ENCODE assay signal across 9 cellular contexts in the genomic region with DNA sequence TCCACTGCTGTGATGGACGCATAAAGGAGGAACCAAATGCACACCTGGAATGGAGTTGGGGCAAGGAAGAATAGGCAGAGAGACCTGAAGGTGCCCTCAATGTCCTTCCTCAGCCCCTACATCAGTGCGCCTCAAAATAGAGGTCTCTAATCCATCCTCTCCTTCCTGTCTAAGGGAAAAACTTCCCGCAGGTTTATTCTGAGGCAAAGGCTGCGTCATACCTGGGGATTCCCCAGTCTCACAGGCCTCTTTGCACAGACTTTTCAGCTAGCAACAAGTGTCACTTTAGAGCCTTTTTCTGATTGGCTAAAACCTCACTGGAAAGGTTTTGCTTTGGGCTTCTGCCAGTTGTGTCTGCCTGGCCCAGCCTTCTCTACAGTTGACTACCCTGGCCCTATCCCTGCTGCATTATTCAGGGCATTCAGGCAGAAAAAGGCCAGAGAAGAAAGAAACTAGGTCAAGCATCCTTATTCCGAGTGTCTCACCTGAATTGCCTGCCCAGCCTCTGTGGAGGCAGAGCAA. TPM values are rescaled to one million over a fixed set of nuclear protein-coding genes. Genes with fewer than 3 reads are reported as not detected.
DNase-seq lines count a peak whose midpoint lies in the region; ATAC-seq lines count a peak whose summit lies in the region.
"Had no signal": no experiment of that assay in that cellular context is flagged by ENCODE, and none has a peak within 500 bp of the region (broad histone marks: within the 10 kb centered on the region; RNA-seq: fewer than 3 reads in every experiment).

No MANE protein-coding gene starts in this region.

- H3K4me1 ChIP-seq in neuronal stem cell (ENCODE audit: control insufficient read depth in 2 of 2, insufficient read depth in 1 of 2, low read depth in 1 of 2, low read length in 2 of 2), result no peaks in the 10 kb centered on the region

- peaks cover 47% of the 10 kb centered on the region for H3K27me3 Mint-ChIP-seq in T-helper 2 cell treated with Interferon-gamma antibody and Interleukin-4, amounts not matched to agents 5 μg/mL and 100 μg/mL, for 36 hours (ENCODE audit: low read depth)
- peaks cover 0 to 12% of the 10 kb centered on the region in 2 donors for H3K27me3 Mint-ChIP-seq in effector memory CD8-positive, alpha-beta T cell

- DNase-seq in A172 (ENCODE audit: low spot score), result peak; percentile 5
- peak; percentile 47 for DNase-seq in T-helper 2 cell treated with Interferon-gamma antibody and Interleukin-4, amounts not matched to agents 5 μg/mL and 100 μg/mL, for 36 hours (ENCODE audit: low spot score)
- peak; percentile 46 to 72 (median 48) for DNase-seq in effector memory CD8-positive, alpha-beta T cell
- DNase-seq in putamen (ENCODE audit: low spot score), result peak; percentile 19
- DNase-seq in HCEC 1CT, result no peak
- DNase-seq in neuronal stem cell (ENCODE audit: low spot score), result no peak

- no peak overlapping the region for H3K9ac ChIP-seq in neuronal stem cell (ENCODE audit: low read depth, low read length, poor library complexity)

- H2BK15ac ChIP-seq in neuronal stem cell (ENCODE audit: low read length), result no peak overlapping the region

- no peaks in the 10 kb centered on the region for H3K9me3 Mint-ChIP-seq in T-helper 2 cell treated with Interferon-gamma antibody and Interleukin-4, amounts not matched to agents 5 μg/mL and 100 μg/mL, for 36 hours
- peaks cover 0 to 3% of the 10 kb centered on the region in 2 donors for H3K9me3 Mint-ChIP-seq in effector memory CD8-positive, alpha-beta T cell

- peaks cover 6% of the 10 kb centered on the region for H3K36me3 Mint-ChIP-seq in T-helper 2 cell treated with Interferon-gamma antibody and Interleukin-4, amounts not matched to agents 5 μg/mL and 100 μg/mL, for 36 hours (ENCODE audit: low read depth)
- H3K36me3 Mint-ChIP-seq in effector memory CD8-positive, alpha-beta T cell (ENCODE audit: insufficient read depth), result peaks cover 29% of the 10 kb centered on the region
- H3K36me3 Mint-ChIP-seq: activated naive CD8-positive, alpha-beta T cell had no signal

- H3K4me3 Mint-ChIP-seq in T-helper 2 cell treated with Interferon-gamma antibody and Interleukin-4, amounts not matched to agents 5 μg/mL and 100 μg/mL, for 36 hours, result no peak overlapping the region
- H3K4me3 Mint-ChIP-seq in effector memory CD8-positive, alpha-beta T cell, result peak overlapping the region; percentile 45 to 90
- H3K4me3 Mint-ChIP-seq: activated naive CD8-positive, alpha-beta T cell had no signal

- no peak overlapping the region for H2BK5ac ChIP-seq in neuronal stem cell (ENCODE audit: low read length)

- H4K91ac ChIP-seq in neuronal stem cell (ENCODE audit: low read depth, low read length, poor library complexity), result no peak overlapping the region

- no peak overlapping the region for H3K4ac ChIP-seq in neuronal stem cell (ENCODE audit: low read length)

- peaks cover 44% of the 10 kb centered on the region for H3K4me1 Mint-ChIP-seq in T-helper 2 cell treated with Interferon-gamma antibody and Interleukin-4, amounts not matched to agents 5 μg/mL and 100 μg/mL, for 36 hours (ENCODE audit: low read depth)
- H3K4me1 Mint-ChIP-seq in effector memory CD8-positive, alpha-beta T cell (ENCODE audit: low read depth in 2 of 2), result peaks cover 30 to 50% of the 10 kb centered on the region in 2 donors

- no peak overlapping the region for H3K4me2 ChIP-seq in neuronal stem cell (ENCODE audit: insufficient read depth, low read length, poor library complexity, severe bottlenecking)

- H4K8ac ChIP-seq in neuronal stem cell (ENCODE audit: low read depth, low read length), result no peak overlapping the region

- H2BK12ac ChIP-seq in neuronal stem cell (ENCODE audit: low read length), result no peak overlapping the region

- H2BK120ac ChIP-seq in neuronal stem cell (ENCODE audit: low read depth, low read length), result no peak overlapping the region

- peak overlapping the region; percentile 58 for H3K27ac Mint-ChIP-seq in T-helper 2 cell treated with Interferon-gamma antibody and Interleukin-4, amounts not matched to agents 5 μg/mL and 100 μg/mL, for 36 hours
- H3K27ac Mint-ChIP-seq in effector memory CD8-positive, alpha-beta T cell, result peak overlapping the region; percentile 85 to 93
- H3K27ac Mint-ChIP-seq: activated naive CD8-positive, alpha-beta T cell had no signal

- no peak overlapping the region for H3K4me3 ChIP-seq in neuronal stem cell (ENCODE audit: low read length in 2 of 2)

- peak; percentile 67 for ATAC-seq in GM18907 (IDR thresholded peaks at IDR 0.05; ENCODE audit: unreplicated experiment)
- peak; percentile 62 for ATAC-seq in HG03045 (IDR thresholded peaks at IDR 0.05; ENCODE audit: unreplicated experiment)
- peak; percentile 74 for ATAC-seq in effector memory CD8-positive, alpha-beta T cell (replicated peaks)

- no peak overlapping the region for H3K14ac ChIP-seq in neuronal stem cell (ENCODE audit: low read length)

- H3K9me3 ChIP-seq in neuronal stem cell (replicated peaks in 1 of 2; ENCODE audit: control insufficient read depth in 2 of 2, insufficient read depth in 1 of 2, low read depth in 1 of 2, low read length in 2 of 2), result no peaks in the 10 kb centered on the region

- H3K18ac ChIP-seq in neuronal stem cell (ENCODE audit: low read length), result no peak overlapping the region

- H3K23ac ChIP-seq in neuronal stem cell (ENCODE audit: low read depth, low read length, poor library complexity), result no peak overlapping the region

- H2AFZ ChIP-seq in neuronal stem cell (ENCODE audit: low read length), result no peak overlapping the region

- no peak overlapping the region for H2AK5ac ChIP-seq in neuronal stem cell (ENCODE audit: low read depth, low read length)

- peaks cover 0 to 42% (median 3%) of the 10 kb centered on the region in 3 experiments for H3K27me3 ChIP-seq in neuronal stem cell (ENCODE audit: control insufficient read depth in 3 of 3, insufficient read depth in 3 of 3, low read depth in 1 of 3, low read length in 3 of 3)

- no peaks in the 10 kb centered on the region for H3K79me1 ChIP-seq in neuronal stem cell (ENCODE audit: low read depth, low read length)

- H3K36me3 ChIP-seq in neuronal stem cell (replicated peaks in 1 of 2; ENCODE audit: control insufficient read depth in 2 of 2, insufficient read depth in 2 of 2, low read length in 2 of 2), result no peaks in the 10 kb centered on the region

- H3K27ac ChIP-seq in neuronal stem cell (replicated peaks; ENCODE audit: low read length), result no peak overlapping the region

- WGBS in neuronal stem cell (ENCODE audit: extremely low coverage in 2 of 2, insufficient read length in 2 of 2, insufficient replicate concordance in 1 of 2), 2 donors, result no CpG with 5 or more reads among the region's 5 CpGs

RNA-seq across cellular contexts. Expression of a gene that starts 1.8 kb away (rescaled TPM):
- not detected in 2 replicates for total RNA-seq in A172 (2014; rRNA removed; shearing (Covaris generic))
- polyA plus RNA-seq in neuronal stem cell (2013, experiment 1 of 2), result 0.63 TPM
- 0.69 TPM for polyA plus RNA-seq in neuronal stem cell (2013, experiment 2 of 2)

RNA-seq across cellular contexts. Expression of a gene that starts 31.1 kb away (rescaled TPM):
- not detected in 2 replicates for total RNA-seq in A172 (2014; rRNA removed; shearing (Covaris generic))
- polyA plus RNA-seq in neuronal stem cell (2013, experiment 1 of 2), result 0.01 TPM
- polyA plus RNA-seq in neuronal stem cell (2013, experiment 2 of 2), result not detected

Comparison
In these comparisons a context has a peak if more than half of its experiments do, and no peak if none do; other contexts are left out.
1. DNase-seq: peak in A172 (single experiment), T-helper 2 cell treated with Interferon-gamma antibody and Interleukin-4, amounts not matched to agents 5 μg/mL and 100 μg/mL, for 36 hours (single experiment), effector memory CD8-positive, alpha-beta T cell (3 of 3) and putamen (single experiment); none in HCEC 1CT (single experiment) and neuronal stem cell (single experiment).
2. Peak in every context shown above with its lines, with median percentiles within 50 percentile points of each other: ATAC-seq.